Comparison of ENCODE assay signal across 10 cellular contexts in genomic region chr1:27563407-27564263, GRCh38. TPM values are rescaled to one million over a fixed set of nuclear protein-coding genes. Genes with fewer than 3 reads are reported as not detected.
DNase-seq lines count a peak whose midpoint lies in the region; ATAC-seq and TF ChIP-seq lines count a peak whose summit lies in the region.
"Had no signal": no experiment of that assay in that cellular context is flagged by ENCODE, and none has a peak within 500 bp of the region (broad histone marks: within the 10 kb centered on the region; RNA-seq: fewer than 3 reads in every experiment).

No MANE protein-coding gene starts in this region.

- H3K27ac Mint-ChIP-seq in dendritic cell treated with granulocyte-macrophage colony-stimulating factor and Interleukin-4, amounts not matched to agents 40 ng/mL and 50 ng/mL, for 4 days, result peak overlapping the region; percentile 78
- H3K27ac Mint-ChIP-seq: activated T-helper 2 cell treated with anti-CD3 and anti-CD28 coated beads, Interferon-gamma antibody, Interleukin-2, Interleukin-4, amounts not matched to agents 10 μg/mL and 5 μg/mL and 100 μg/mL, durations not matched to agents 14 hours and 24 hours and 36 hours had no signal

- no peak overlapping the region for H3K18ac ChIP-seq in IMR-90 (ENCODE audit: low read depth, low read length)
- no peak overlapping the region for H3K18ac ChIP-seq in mesendoderm (ENCODE audit: low read length)

- in situ Hi-C loops in IMR-90 (cut with MboI; ENCODE audit: low sequenced_read_pairs), result no loop called here

- peaks cover 18% of the 10 kb centered on the region for H3K79me2 ChIP-seq in mesendoderm (ENCODE audit: control insufficient read depth, insufficient read depth, low read length)

- peak overlapping the region; percentile 27 for H2BK20ac ChIP-seq in IMR-90 (ENCODE audit: low read depth, low read length)

- H4K20me1 ChIP-seq in IMR-90 (ENCODE audit: insufficient read depth, low read length), result peaks cover 36% of the 10 kb centered on the region

- peak overlapping the region; percentile 20 for H4K91ac ChIP-seq in IMR-90 (ENCODE audit: insufficient read depth, low read depth, low read length)

- H3K4ac ChIP-seq in IMR-90 (ENCODE audit: low read depth, low read length), result peak overlapping the region; percentile 75
- H3K4ac ChIP-seq in mesendoderm (ENCODE audit: low read depth, low read length), result no peak overlapping the region

- H4K8ac ChIP-seq in IMR-90 (ENCODE audit: low read depth in 2 of 2, low read length in 2 of 2) (peak overlapping the region in 1 of 2 experiments; percentile 67; a peak in 2 of 4 replicates), mesendoderm (ENCODE audit: low read depth, low read length) (no peak overlapping the region)

- H2AK9ac ChIP-seq in IMR-90 (replicated peaks; ENCODE audit: low read depth, low read length, poor library complexity), result peak overlapping the region; percentile 6

- H3K36me3 ChIP-seq in IMR-90 (ENCODE audit: control insufficient read depth, insufficient read depth, low read length), result peaks cover under 1% of the 10 kb centered on the region; the same call in 1 of the 2 replicates
- no peaks in the 10 kb centered on the region for H3K36me3 ChIP-seq in mesendoderm (ENCODE audit: control insufficient read depth, insufficient read depth, low read length)
- no peaks in the 10 kb centered on the region for H3K36me3 ChIP-seq in upper lobe of right lung

- TF ChIP-seq CTCF in IMR-90 (conservative IDR thresholded peaks at IDR 0.05; ENCODE audit: low read depth, low read length) (no peak), upper lobe of right lung (IDR thresholded peaks at IDR 0.05) (no peak)

- H3K4me2 ChIP-seq in IMR-90 (ENCODE audit: low read depth, low read length) (peak overlapping the region; percentile 38; the same call in 1 of the 2 replicates), mesendoderm (ENCODE audit: low read length) (no peak overlapping the region)

- H3K14ac ChIP-seq in IMR-90 (replicated peaks; ENCODE audit: low read depth, low read length), result peak overlapping the region; percentile 16

- H3K56ac ChIP-seq in IMR-90 (ENCODE audit: extremely low read depth, insufficient read depth, low read length) (no peak overlapping the region), mesendoderm (ENCODE audit: low read length) (peak overlapping the region; percentile 43)

- H3K27ac ChIP-seq in IMR-90 (ENCODE audit: insufficient read depth, low read length), result peak overlapping the region; percentile 18; the same call in 1 of the 2 replicates
- H3K27ac ChIP-seq in mesendoderm (ENCODE audit: low read depth, low read length), result no peak overlapping the region
- H3K27ac ChIP-seq in upper lobe of right lung, result peak overlapping the region; percentile 56

- H3K79me1 ChIP-seq in IMR-90 (ENCODE audit: low read depth in 1 of 2, low read length in 2 of 2), result peaks cover 35 to 93% of the 10 kb centered on the region in 2 experiments
- H3K79me1 ChIP-seq in mesendoderm (ENCODE audit: low read length), result peaks cover 26% of the 10 kb centered on the region

- H4K5ac ChIP-seq in IMR-90 (ENCODE audit: low read depth, low read length), result no peak overlapping the region
- H4K5ac ChIP-seq in mesendoderm (ENCODE audit: low read length), result no peak overlapping the region

- H3K27me3 ChIP-seq in IMR-90 (ENCODE audit: control insufficient read depth, insufficient read depth, low read length) (no peaks in the 10 kb centered on the region), mesendoderm (ENCODE audit: insufficient read depth, low read length, poor library complexity) (no peaks in the 10 kb centered on the region), upper lobe of right lung (no peaks in the 10 kb centered on the region)

- H3K4me1 Mint-ChIP-seq in dendritic cell treated with granulocyte-macrophage colony-stimulating factor and Interleukin-4, amounts not matched to agents 40 ng/mL and 50 ng/mL, for 4 days (ENCODE audit: low read depth), result peaks cover 90% of the 10 kb centered on the region

- no peak for TF ChIP-seq RAD21 in IMR-90 (IDR thresholded peaks at IDR 0.05; ENCODE audit: low read length)

- 0 out of 2 replicates have a peak overlapping the region, but pooled peaks have one; percentile 1 for H3K23ac ChIP-seq in IMR-90 (ENCODE audit: low read depth, low read length)
- H3K23ac ChIP-seq in mesendoderm (ENCODE audit: low read length), result no peak overlapping the region

- H2BK15ac ChIP-seq in IMR-90 (ENCODE audit: low read depth, low read length) (no peak overlapping the region), mesendoderm (replicated peaks; ENCODE audit: low read depth) (no peak overlapping the region)

- peak; percentile 45 for ATAC-seq in IMR-90 (ENCODE audit: low read depth)
- peak; percentile 43 for ATAC-seq in upper lobe of right lung
- no peak for ATAC-seq in HG02885 (IDR thresholded peaks at IDR 0.05; ENCODE audit: poor library complexity, unreplicated experiment)

- CTCF ChIA-PET in IMR-90 (lab: Yijun Ruan, JAX), result interaction anchor here (0.6 to 1.1 kb wide), 2 partner anchors 12 to 282 kb away, joined by 3 read pairs; no protein-coding TSS in a partner anchor

- no peaks in the 10 kb centered on the region for H3K9me3 Mint-ChIP-seq in dendritic cell treated with granulocyte-macrophage colony-stimulating factor and Interleukin-4, amounts not matched to agents 40 ng/mL and 50 ng/mL, for 4 days
- H3K9me3 Mint-ChIP-seq: activated T-helper 2 cell treated with anti-CD3 and anti-CD28 coated beads, Interferon-gamma antibody, Interleukin-2, Interleukin-4, amounts not matched to agents 10 μg/mL and 5 μg/mL and 100 μg/mL, durations not matched to agents 14 hours and 24 hours and 36 hours; naive B cell had no signal

- H2AK5ac ChIP-seq in IMR-90 (ENCODE audit: low read depth, low read length), result peak overlapping the region; percentile 86; the same call in 1 of the 2 replicates
- no peak overlapping the region for H2AK5ac ChIP-seq in mesendoderm (ENCODE audit: low read length)

- POLR2A ChIA-PET in IMR-90 (lab: Charles Lee; ENCODE audit: unreplicated experiment), result no interaction called here

- peaks cover 8% of the 10 kb centered on the region for H3K27me3 Mint-ChIP-seq in dendritic cell treated with granulocyte-macrophage colony-stimulating factor and Interleukin-4, amounts not matched to agents 40 ng/mL and 50 ng/mL, for 4 days
- H3K27me3 Mint-ChIP-seq: naive B cell had no signal

- BruUV-seq in IMR-90 (replicated peaks; lab: Mats Ljungman, UMichigan), result no TSS peak

- peak overlapping the region; percentile 50; the same call in 1 of the 2 replicates for H2BK120ac ChIP-seq in IMR-90 (ENCODE audit: low read depth, low read length)
- no peak overlapping the region for H2BK120ac ChIP-seq in mesendoderm (ENCODE audit: low read depth, low read length)

- H3K9me1 ChIP-seq in IMR-90 (ENCODE audit: insufficient read depth, low read length), result peaks cover 31% of the 10 kb centered on the region

- intact Hi-C loops in IMR-90 (cut with micrococcal nuclease), result no loop called here
- intact Hi-C loops in dendritic cell treated with granulocyte-macrophage colony-stimulating factor and Interleukin-4, amounts not matched to agents 40 ng/mL and 50 ng/mL, for 4 days (cut with micrococcal nuclease), result no loop called here
- intact Hi-C loops in upper lobe of right lung (cut with DNase I), result no loop called here

- no peak overlapping the region for H3K9ac ChIP-seq in IMR-90 (ENCODE audit: low read depth, low read length)
- peak overlapping the region; percentile 0 for H3K9ac ChIP-seq in mesendoderm (ENCODE audit: low read length)

- H3K4me3 ChIP-seq in IMR-90 (ENCODE audit: insufficient read depth, low read depth, low read length), result no peak overlapping the region
- H3K4me3 ChIP-seq in mesendoderm (ENCODE audit: low read length), result no peak overlapping the region
- no peak overlapping the region for H3K4me3 ChIP-seq in upper lobe of right lung

- no peak overlapping the region for H3K4me3 Mint-ChIP-seq in dendritic cell treated with granulocyte-macrophage colony-stimulating factor and Interleukin-4, amounts not matched to agents 40 ng/mL and 50 ng/mL, for 4 days

- H3K4me1 ChIP-seq in IMR-90 (ENCODE audit: control insufficient read depth, insufficient read depth, low read length), result peaks cover 55% of the 10 kb centered on the region
- H3K4me1 ChIP-seq in mesendoderm (ENCODE audit: control insufficient read depth, low read depth, low read length), result peaks cover 31% of the 10 kb centered on the region
- peaks cover 68% of the 10 kb centered on the region for H3K4me1 ChIP-seq in upper lobe of right lung

- H2BK5ac ChIP-seq in IMR-90 (ENCODE audit: low read depth, low read length, poor library complexity, severe bottlenecking), result peak overlapping the region; percentile 25
- no peak overlapping the region for H2BK5ac ChIP-seq in mesendoderm (ENCODE audit: low read length)

- no peak for TF ChIP-seq POLR2A in IMR-90 (IDR thresholded peaks at IDR 0.05; ENCODE audit: low read depth, low read length)

- DNase-seq in IMR-90 (peak; percentile 46), mesendoderm (peak; percentile 54), upper lobe of right lung (peak; percentile 80), cerebellar nuclear complex (lab: John Stamatoyannopoulos, UW) (no peak)
- no peak for DNase-seq in stimulated activated CD4-positive, alpha-beta T cell treated with anti-CD3 and anti-CD28 coated beads, Interleukin-4, amount 100 ng/mL, for 4 hours
- DNase-seq: naive B cell, NCI-H1694 had no signal

- WGBS in IMR-90 (ENCODE audit: extremely low coverage in 2 of 2, insufficient read length in 1 of 2), 2 experiments, result no CpG with 5 or more reads among the region's 10 CpGs
- WGBS in mesendoderm (ENCODE audit: extremely low coverage, insufficient coverage, low lambda C conversion rate), result no CpG with 5 or more reads among the region's 10 CpGs

- dilution Hi-C loops in IMR-90 (cut with HindIII; ENCODE audit: low sequenced_read_pairs, unreplicated experiment), result no loop called here

- no peaks in the 10 kb centered on the region for H3K36me3 Mint-ChIP-seq in dendritic cell treated with granulocyte-macrophage colony-stimulating factor and Interleukin-4, amounts not matched to agents 40 ng/mL and 50 ng/mL, for 4 days (ENCODE audit: low read depth)
- H3K36me3 Mint-ChIP-seq: naive B cell had no signal

- H2AFZ ChIP-seq in IMR-90 (replicated peaks; ENCODE audit: low read length, poor library complexity), result peak overlapping the region; percentile 18

- H3K9me3 ChIP-seq in IMR-90 (ENCODE audit: control insufficient read depth, insufficient read depth, low read length), result no peaks in the 10 kb centered on the region
- no peaks in the 10 kb centered on the region for H3K9me3 ChIP-seq in upper lobe of right lung

TF ChIP-seq in IMR-90, 13 proteins besides CTCF, POLR2A, EP300 and RAD21 (continues in another document):
- 0 out of 2 replicates have a peak, but pooled peaks have one; percentile 27 for TF ChIP-seq FOS (IDR thresholded peaks at IDR 0.05; ENCODE audit: low read depth, low read length)
- TF ChIP-seq NFE2L2 (IDR thresholded peaks at IDR 0.05; ENCODE audit: low read depth, low read length), result no peak
- TF ChIP-seq CEBPB (IDR thresholded peaks at IDR 0.05; ENCODE audit: low read depth, low read length), result no peak
- no peak for TF ChIP-seq RCOR1 (IDR thresholded peaks at IDR 0.05; ENCODE audit: insufficient replicate concordance, low read length)

RNA-seq across cellular contexts. Expression of gene AHDC1, which starts 40.3 kb away (rescaled TPM):
- total RNA-seq in IMR-90 (2012; rRNA removed) (1.7 and 2.0 TPM in 2 replicates), upper lobe of right lung (34.2 TPM)
- polyA plus RNA-seq in IMR-90 (2012; rRNA removed), result 11.6 and 16.1 TPM in 2 replicates
- 4.9 and 11.5 TPM in 2 replicates for polyA plus RNA-seq in IMR-90 (2012; cell fraction: cytosol; rRNA removed)
- polyA plus RNA-seq in IMR-90 (2012; cell fraction: nucleus; rRNA removed; ENCODE audit: low replicate concordance), result 25.9 and 46.8 TPM in 2 replicates
- 8.1 TPM for polyA plus RNA-seq in mesendoderm (2013, experiment 1 of 2)
- 8.0 TPM for polyA plus RNA-seq in mesendoderm (2013, experiment 2 of 2)

Comparison
In these comparisons a context has a peak if more than half of its experiments do, and no peak if none do; other contexts are left out.
1. DNase-seq: peak in IMR-90 (single experiment), mesendoderm (single experiment) and upper lobe of right lung (single experiment); none in cerebellar nuclear complex (0 of 2) and stimulated activated CD4-positive, alpha-beta T cell treated with anti-CD3 and anti-CD28 coated beads, Interleukin-4, amount 100 ng/mL, for 4 hours (0 of 2).
2. RNA of gene AHDC1, which starts 40.3 kb away (total RNA-seq): 34.2 TPM in upper lobe of right lung (single experiment); 1.7 to 2.0 TPM in IMR-90; every median in the first group is over 10 times any median in the second.